In the genomic region with DNA sequence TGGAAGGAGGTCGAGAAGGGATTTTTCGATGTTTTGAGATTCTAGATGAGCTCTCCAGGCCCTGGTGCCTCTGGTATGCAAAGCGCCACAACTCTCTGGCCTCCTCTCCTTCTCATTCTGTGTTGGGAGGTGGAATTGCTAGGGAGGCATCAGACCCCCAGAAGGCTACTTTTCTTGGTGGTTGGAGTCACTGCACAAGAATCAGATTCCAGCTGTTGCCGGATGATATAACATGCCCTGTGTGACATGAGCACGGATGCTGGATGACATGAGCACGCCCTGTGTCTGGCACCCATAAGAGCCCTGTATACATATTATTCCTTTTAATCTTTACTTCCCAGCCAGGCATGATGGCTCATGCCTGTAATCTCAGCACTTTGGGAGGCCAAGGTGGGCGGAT, we compare ENCODE assay signal across 19 cellular contexts. TPM values are rescaled to one million over a fixed set of nuclear protein-coding genes. Genes with fewer than 3 reads are reported as not detected.
DNase-seq lines count a peak whose midpoint lies in the region; ATAC-seq and TF ChIP-seq lines count a peak whose summit lies in the region.
"Had no signal": no experiment of that assay in that cellular context is flagged by ENCODE, and none has a peak within 500 bp of the region (broad histone marks: within the 10 kb centered on the region; RNA-seq: fewer than 3 reads in every experiment).

No MANE protein-coding gene starts in this region.

- CTCF ChIA-PET in CD8-positive, alpha-beta memory T cell (lab: Charles Lee), result interaction anchor here (1.0 to 4.3 kb wide), 2 partner anchors 25 to 26 kb away, joined by 3 to 25 read pairs; no protein-coding TSS in a partner anchor
- CTCF ChIA-PET in activated CD8-positive, alpha-beta T cell treated with anti-CD3 and anti-CD28 coated beads for 36 hours (lab: Charles Lee), result interaction anchor here (1.5 to 4.0 kb wide), 3 partner anchors 25 to 66 kb away, joined by 4 to 20 read pairs (median 5); no protein-coding TSS in a partner anchor

- peak overlapping the region; percentile 57 to 98 (median 78) for H3K4me3 Mint-ChIP-seq in CD8-positive, alpha-beta memory T cell
- peak overlapping the region; percentile 20 for H3K4me3 Mint-ChIP-seq in activated CD8-positive, alpha-beta T cell treated with anti-CD3 and anti-CD28 coated beads for 36 hours
- H3K4me3 Mint-ChIP-seq: GM23338, neural progenitor cell had no signal

- intact Hi-C loops in activated CD8-positive, alpha-beta T cell treated with anti-CD3 and anti-CD28 coated beads for 36 hours (cut with micrococcal nuclease), result no loop called here

- no peak for ATAC-seq in activated CD8-positive, alpha-beta T cell treated with anti-CD3 and anti-CD28 coated beads for 36 hours
- ATAC-seq: GM23338, sciatic nerve had no signal

- peak overlapping the region; percentile 54 for H3K9ac ChIP-seq in mucosa of stomach (ENCODE audit: low read length)
- H3K9ac ChIP-seq: neural progenitor cell had no signal

- peak overlapping the region; percentile 89 to 99 (median 97) for H3K27ac Mint-ChIP-seq in CD8-positive, alpha-beta memory T cell
- peak overlapping the region; percentile 85 for H3K27ac Mint-ChIP-seq in activated CD8-positive, alpha-beta T cell treated with anti-CD3 and anti-CD28 coated beads for 36 hours
- H3K27ac Mint-ChIP-seq: GM23338, neural progenitor cell had no signal

- no peak for DNase-seq in CD8-positive, alpha-beta memory T cell
- no peak for DNase-seq in activated CD8-positive, alpha-beta T cell treated with anti-CD3 and anti-CD28 coated beads for 36 hours
- DNase-seq in H7, result no peak
- no peak for DNase-seq in NCI-H2081 (lab: John Stamatoyannopoulos, UW)
- no peak for DNase-seq in HPDE6-E6E7 (ENCODE audit: extremely low spot score)
- DNase-seq: amniotic stem cell; BE2C; DMS79 treated with DMSO at 0.1 percent for 48 hours; mammary epithelial cell; NCI-H774; stimulated activated CD4-positive, alpha-beta T cell treated with anti-CD3 and anti-CD28 coated beads, Interleukin-4, amount 100 ng/mL, for 24 hours had no signal

- POLR2A ChIA-PET in CD8-positive, alpha-beta memory T cell (lab: Charles Lee), result interaction anchor here (0.6 kb wide), 2 partner anchors 17 to 1740 kb away, joined by 3 read pairs; no protein-coding TSS in a partner anchor
- POLR2A ChIA-PET in activated CD8-positive, alpha-beta T cell treated with anti-CD3 and anti-CD28 coated beads for 36 hours (lab: Charles Lee), result interaction anchor here (0.6 to 2.0 kb wide), 6 partner anchors 10 to 500 kb away, joined by 3 to 9 read pairs (median 4); a partner anchor contains a TSS

- TF ChIP-seq CTCF in activated CD8-positive, alpha-beta T cell treated with anti-CD3 and anti-CD28 coated beads for 36 hours (IDR thresholded peaks at IDR 0.05), result no peak

- no peaks in the 10 kb centered on the region for H3K27me3 Mint-ChIP-seq in CD8-positive, alpha-beta memory T cell
- no peaks in the 10 kb centered on the region for H3K27me3 Mint-ChIP-seq in activated CD8-positive, alpha-beta T cell treated with anti-CD3 and anti-CD28 coated beads for 36 hours

- no peaks in the 10 kb centered on the region for H3K9me3 ChIP-seq in CD8-positive, alpha-beta memory T cell (ENCODE audit: low read length)
- no peaks in the 10 kb centered on the region for H3K9me3 ChIP-seq in mucosa of stomach (ENCODE audit: control insufficient read depth, low read length)
- H3K9me3 ChIP-seq: BE2C had no signal

- H2AFZ ChIP-seq in ACC112 (ENCODE audit: low read length, unreplicated experiment), result no peak overlapping the region
- H2AFZ ChIP-seq: GM23338, neural progenitor cell had no signal

- H3K4me1 ChIP-seq in ACC112 (ENCODE audit: control insufficient read depth, insufficient read depth, low read length, unreplicated experiment) (peaks cover 41% of the 10 kb centered on the region), mucosa of stomach (ENCODE audit: control insufficient read depth, insufficient read depth, low read length) (peaks cover 41% of the 10 kb centered on the region)
- peaks cover 60% of the 10 kb centered on the region for H3K4me1 ChIP-seq in CD8-positive, alpha-beta memory T cell (ENCODE audit: insufficient read depth, low read length)
- H3K4me1 ChIP-seq: BE2C, neural progenitor cell had no signal

- H3K27me3 ChIP-seq in ACC112 (ENCODE audit: insufficient read depth, low read length) (no peaks in the 10 kb centered on the region), mucosa of stomach (ENCODE audit: control insufficient read depth, insufficient read depth, low read length) (no peaks in the 10 kb centered on the region), H7 (ENCODE audit: control insufficient read depth, insufficient read depth, low read length) (peaks cover 3% of the 10 kb centered on the region; the same call in 1 of the 2 replicates)
- no peaks in the 10 kb centered on the region for H3K27me3 ChIP-seq in CD8-positive, alpha-beta memory T cell (ENCODE audit: insufficient read depth, low read length, poor library complexity, severe bottlenecking)
- H3K27me3 ChIP-seq: neural progenitor cell had no signal

- H3K9me3 Mint-ChIP-seq in CD8-positive, alpha-beta memory T cell, result no peaks in the 10 kb centered on the region
- no peaks in the 10 kb centered on the region for H3K9me3 Mint-ChIP-seq in activated CD8-positive, alpha-beta T cell treated with anti-CD3 and anti-CD28 coated beads for 36 hours
- H3K9me3 Mint-ChIP-seq: GM23338, neural progenitor cell had no signal

- peak overlapping the region; percentile 54 for H3K27ac ChIP-seq in ACC112 (ENCODE audit: low read depth, low read length)
- H3K27ac ChIP-seq in CD8-positive, alpha-beta memory T cell (ENCODE audit: low read depth, low read length), result no peak overlapping the region
- H3K27ac ChIP-seq: neural progenitor cell had no signal

- H3K4me3 ChIP-seq in ACC112 (ENCODE audit: low read depth, low read length) (peak overlapping the region; percentile 87), mucosa of stomach (ENCODE audit: low read length) (no peak overlapping the region), H7 (ENCODE audit: insufficient read depth, low read depth, low read length) (no peak overlapping the region)
- H3K4me3 ChIP-seq in CD8-positive, alpha-beta memory T cell (ENCODE audit: low read length), result peak overlapping the region; percentile 40
- H3K4me3 ChIP-seq: GM23338, neural progenitor cell had no signal

- peaks cover 0 to 54% (median 12%) of the 10 kb centered on the region in 3 donors for H3K36me3 Mint-ChIP-seq in CD8-positive, alpha-beta memory T cell
- peaks cover 3% of the 10 kb centered on the region for H3K36me3 Mint-ChIP-seq in activated CD8-positive, alpha-beta T cell treated with anti-CD3 and anti-CD28 coated beads for 36 hours (ENCODE audit: low read depth)
- H3K36me3 Mint-ChIP-seq: neural progenitor cell had no signal

- peaks cover 56% of the 10 kb centered on the region for H3K79me2 ChIP-seq in ACC112 (ENCODE audit: control insufficient read depth, insufficient read depth, low read length, unreplicated experiment)

- H3K4me1 Mint-ChIP-seq in CD8-positive, alpha-beta memory T cell, result peaks cover 55 to 69% (median 57%) of the 10 kb centered on the region in 3 donors
- peaks cover 61% of the 10 kb centered on the region for H3K4me1 Mint-ChIP-seq in activated CD8-positive, alpha-beta T cell treated with anti-CD3 and anti-CD28 coated beads for 36 hours (ENCODE audit: low read depth)

- H3K36me3 ChIP-seq in ACC112 (ENCODE audit: insufficient read depth, low read length) (peaks cover 29% of the 10 kb centered on the region), mucosa of stomach (ENCODE audit: control insufficient read depth, insufficient read depth, low read length) (peaks cover 6% of the 10 kb centered on the region), H7 (replicated peaks; ENCODE audit: control insufficient read depth, insufficient read depth, low read length) (no peaks in the 10 kb centered on the region)
- H3K36me3 ChIP-seq in CD8-positive, alpha-beta memory T cell (ENCODE audit: insufficient read depth, low read length), result no peaks in the 10 kb centered on the region
- H3K36me3 ChIP-seq: BE2C, neural progenitor cell had no signal

RNA-seq across cellular contexts. Expression of a gene that starts 4.1 kb away (rescaled TPM):
- total RNA-seq in CD8-positive, alpha-beta memory T cell, result 1 to 10 TPM; 4.0 to 4.3 TPM
- polyA plus RNA-seq in CD8-positive, alpha-beta memory T cell, result 21.2 TPM
- 10 to 100 TPM; 11.1 to 11.4 TPM for total RNA-seq in activated CD8-positive, alpha-beta T cell treated with anti-CD3 and anti-CD28 coated beads for 36 hours
- not detected in 2 replicates for total RNA-seq in H7 (2014; rRNA removed; shearing (Covaris generic))
- total RNA-seq: GM23338 had no signal
- polyA plus RNA-seq: GM23338 had no signal

RNA-seq across cellular contexts. Expression of a gene that starts 18.6 kb away (rescaled TPM):
- total RNA-seq in CD8-positive, alpha-beta memory T cell, result 10 to 100 TPM; 38.1 to 40.3 TPM
- 24.9 TPM for polyA plus RNA-seq in CD8-positive, alpha-beta memory T cell
- total RNA-seq in activated CD8-positive, alpha-beta T cell treated with anti-CD3 and anti-CD28 coated beads for 36 hours, result 10 to 100 TPM; 19.8 to 20.7 TPM
- 11.8 and 15.0 TPM in 2 replicates for total RNA-seq in H7 (2014; rRNA removed; shearing (Covaris generic))

RNA-seq across cellular contexts. Expression of a gene that starts 56.6 kb away (rescaled TPM):
- not detected for total RNA-seq in CD8-positive, alpha-beta memory T cell
- polyA plus RNA-seq in CD8-positive, alpha-beta memory T cell, result not detected
- not detected for total RNA-seq in activated CD8-positive, alpha-beta T cell treated with anti-CD3 and anti-CD28 coated beads for 36 hours
- not detected in 2 replicates for total RNA-seq in H7 (2014; rRNA removed; shearing (Covaris generic))
- total RNA-seq: activated CD8-positive, alpha-beta memory T cell treated with anti-CD3 and anti-CD28 coated beads for 36 hours; cerebellum; GM23338; mammary epithelial cell; sciatic nerve; ureter had no signal
- polyA plus RNA-seq: mammary epithelial cell had no signal

Comparison
In these comparisons a context has a peak if more than half of its experiments do, and no peak if none do; other contexts are left out.
1. H3K4me3 ChIP-seq: peak in ACC112 (single experiment) and CD8-positive, alpha-beta memory T cell (single experiment); none in mucosa of stomach (single experiment) and H7 (single experiment).